ENCODE assay signal across 19 cellular contexts in genomic region chr16:88023786-88024185, GRCh38.
DNase-seq lines count a peak whose midpoint lies in the region; ATAC-seq and TF ChIP-seq lines count a peak whose summit lies in the region.
"Had no signal": no experiment of that assay in that cellular context is flagged by ENCODE, and none has a peak within 500 bp of the region (broad histone marks: within the 10 kb centered on the region; RNA-seq: fewer than 3 reads in every experiment).

No MANE protein-coding gene starts in this region.

- no peak overlapping the region for H3K4me3 ChIP-seq in left ventricle myocardium inferior
- H3K4me3 ChIP-seq: SJCRH30 had no signal

- intact Hi-C loops in cardiac septum (cut with DNase I) (no loop called here), left ventricle myocardium inferior (cut with micrococcal nuclease) (no loop called here)
- intact Hi-C loops in activated T-helper 1 cell treated with anti-CD3 and anti-CD28 coated beads, Interleukin-12 subunit alpha, Interleukin-12 subunit beta, Interleukin-2, Interleukin-4 antibody, amounts not matched to agents 30 ng/mL and 10 ng/mL and 1 ng/mL, durations not matched to agents 14 hours and 24 hours and 36 hours (cut with micrococcal nuclease) = no loop called here

- H3K4me3 Mint-ChIP-seq in activated T-helper 1 cell treated with anti-CD3 and anti-CD28 coated beads, Interleukin-12 subunit alpha, Interleukin-12 subunit beta, Interleukin-2, Interleukin-4 antibody, amounts not matched to agents 30 ng/mL and 10 ng/mL and 1 ng/mL, durations not matched to agents 14 hours and 24 hours and 36 hours = no peak overlapping the region
- no peak overlapping the region for H3K4me3 Mint-ChIP-seq in mesothelial cell of epicardium
- no peak overlapping the region for H3K4me3 Mint-ChIP-seq in stimulated activated effector memory CD8-positive, alpha-beta T cell treated with anti-CD3 and anti-CD28 coated beads, Interleukin-12 subunit alpha, Interleukin-12 subunit beta, amount 100 ng/mL, for 72 hours

- H3K9me3 ChIP-seq in left ventricle myocardium inferior (replicated peaks) = no peaks in the 10 kb centered on the region
- H3K9me3 ChIP-seq: SJCRH30 had no signal

- no peak overlapping the region for H3K27ac ChIP-seq in left ventricle myocardium inferior (replicated peaks)
- H3K27ac ChIP-seq: C4-2B, SJCRH30 had no signal

- peaks cover 5% of the 10 kb centered on the region for H3K36me3 Mint-ChIP-seq in activated T-helper 1 cell treated with anti-CD3 and anti-CD28 coated beads, Interleukin-12 subunit alpha, Interleukin-12 subunit beta, Interleukin-2, Interleukin-4 antibody, amounts not matched to agents 30 ng/mL and 10 ng/mL and 1 ng/mL, durations not matched to agents 14 hours and 24 hours and 36 hours (ENCODE audit: low read depth)
- H3K36me3 Mint-ChIP-seq in mesothelial cell of epicardium = peaks cover 16% of the 10 kb centered on the region
- peaks cover 65% of the 10 kb centered on the region for H3K36me3 Mint-ChIP-seq in stimulated activated effector memory CD8-positive, alpha-beta T cell treated with anti-CD3 and anti-CD28 coated beads, Interleukin-12 subunit alpha, Interleukin-12 subunit beta, amount 100 ng/mL, for 72 hours

- H3K36me3 ChIP-seq in left ventricle myocardium inferior = peaks cover 18% of the 10 kb centered on the region
- H3K36me3 ChIP-seq: SJCRH30 had no signal

- DNase-seq in cardiac septum (ENCODE audit: low spot score) (peak; percentile 71), left ventricle myocardium inferior (no peak), mesothelial cell of epicardium (ENCODE audit: low spot score in 2 of 2, unreplicated experiment in 2 of 2) (no peak), iPS-NIHi11 (ENCODE audit: low spot score) (no peak)
- DNase-seq in activated T-helper 1 cell treated with anti-CD3 and anti-CD28 coated beads, Interleukin-12 subunit alpha, Interleukin-12 subunit beta, Interleukin-2, Interleukin-4 antibody, amounts not matched to agents 30 ng/mL and 10 ng/mL and 1 ng/mL, durations not matched to agents 14 hours and 24 hours and 36 hours (ENCODE audit: low spot score) = no peak
- no peak for DNase-seq in stimulated activated effector memory CD8-positive, alpha-beta T cell treated with anti-CD3 and anti-CD28 coated beads, Interleukin-12 subunit alpha, Interleukin-12 subunit beta, amount 100 ng/mL, for 72 hours (ENCODE audit: low spot score in 2 of 2)
- no peak for DNase-seq in central memory CD4-positive, alpha-beta T cell
- DNase-seq: DMS53; GDM1; NCI-H1105; NCI-H146; NCI-H2029; NCI-H226; NCI-H774; NK-92 treated with Interleukin-12 subunit alpha and Interleukin-12 subunit beta, amount 100 ng/mL, for 24 hours; SJCRH30 had no signal

- no peak for TF ChIP-seq CTCF in left ventricle myocardium inferior (IDR thresholded peaks at IDR 0.05; ENCODE audit: borderline replicate concordance)
- TF ChIP-seq CTCF in mesothelial cell of epicardium (IDR thresholded peaks at IDR 0.05; ENCODE audit: unreplicated experiment) = no peak

- ATAC-seq in stimulated activated effector memory CD8-positive, alpha-beta T cell treated with anti-CD3 and anti-CD28 coated beads, Interleukin-12 subunit alpha, Interleukin-12 subunit beta, amount 100 ng/mL, for 72 hours = no peak
- no peak for ATAC-seq in HG02798 (IDR thresholded peaks at IDR 0.05; ENCODE audit: poor library complexity, unreplicated experiment)

- H3K9me3 Mint-ChIP-seq in activated T-helper 1 cell treated with anti-CD3 and anti-CD28 coated beads, Interleukin-12 subunit alpha, Interleukin-12 subunit beta, Interleukin-2, Interleukin-4 antibody, amounts not matched to agents 30 ng/mL and 10 ng/mL and 1 ng/mL, durations not matched to agents 14 hours and 24 hours and 36 hours = no peaks in the 10 kb centered on the region
- no peaks in the 10 kb centered on the region for H3K9me3 Mint-ChIP-seq in mesothelial cell of epicardium
- no peaks in the 10 kb centered on the region for H3K9me3 Mint-ChIP-seq in stimulated activated effector memory CD8-positive, alpha-beta T cell treated with anti-CD3 and anti-CD28 coated beads, Interleukin-12 subunit alpha, Interleukin-12 subunit beta, amount 100 ng/mL, for 72 hours
- H3K9me3 Mint-ChIP-seq: IgD-negative memory B cell had no signal

- no peaks in the 10 kb centered on the region for H3K27me3 Mint-ChIP-seq in activated T-helper 1 cell treated with anti-CD3 and anti-CD28 coated beads, Interleukin-12 subunit alpha, Interleukin-12 subunit beta, Interleukin-2, Interleukin-4 antibody, amounts not matched to agents 30 ng/mL and 10 ng/mL and 1 ng/mL, durations not matched to agents 14 hours and 24 hours and 36 hours (ENCODE audit: insufficient read depth)
- H3K27me3 Mint-ChIP-seq in mesothelial cell of epicardium (ENCODE audit: low read depth) = no peaks in the 10 kb centered on the region
- H3K27me3 Mint-ChIP-seq: IgD-negative memory B cell had no signal

- peaks cover 11% of the 10 kb centered on the region for H3K4me1 ChIP-seq in left ventricle myocardium inferior

- H3K27me3 ChIP-seq in left ventricle myocardium inferior (ENCODE audit: low read depth) = no peaks in the 10 kb centered on the region
- H3K27me3 ChIP-seq: SJCRH30 had no signal

- peaks cover 7% of the 10 kb centered on the region for H3K4me1 Mint-ChIP-seq in activated T-helper 1 cell treated with anti-CD3 and anti-CD28 coated beads, Interleukin-12 subunit alpha, Interleukin-12 subunit beta, Interleukin-2, Interleukin-4 antibody, amounts not matched to agents 30 ng/mL and 10 ng/mL and 1 ng/mL, durations not matched to agents 14 hours and 24 hours and 36 hours (ENCODE audit: low read depth)
- peaks cover 13% of the 10 kb centered on the region for H3K4me1 Mint-ChIP-seq in mesothelial cell of epicardium
- peaks cover 25% of the 10 kb centered on the region for H3K4me1 Mint-ChIP-seq in stimulated activated effector memory CD8-positive, alpha-beta T cell treated with anti-CD3 and anti-CD28 coated beads, Interleukin-12 subunit alpha, Interleukin-12 subunit beta, amount 100 ng/mL, for 72 hours

- peak overlapping the region; percentile 65 for H3K27ac Mint-ChIP-seq in activated T-helper 1 cell treated with anti-CD3 and anti-CD28 coated beads, Interleukin-12 subunit alpha, Interleukin-12 subunit beta, Interleukin-2, Interleukin-4 antibody, amounts not matched to agents 30 ng/mL and 10 ng/mL and 1 ng/mL, durations not matched to agents 14 hours and 24 hours and 36 hours
- peak overlapping the region; percentile 39 for H3K27ac Mint-ChIP-seq in mesothelial cell of epicardium
- H3K27ac Mint-ChIP-seq in stimulated activated effector memory CD8-positive, alpha-beta T cell treated with anti-CD3 and anti-CD28 coated beads, Interleukin-12 subunit alpha, Interleukin-12 subunit beta, amount 100 ng/mL, for 72 hours = peak overlapping the region; percentile 61
- H3K27ac Mint-ChIP-seq: IgD-negative memory B cell had no signal
